ENCODE assay signal across 21 cellular contexts in genomic region chr18:76420888-76421287, GRCh38.
DNase-seq lines count a peak whose midpoint lies in the region; ATAC-seq, FAIRE-seq and TF ChIP-seq lines count a peak whose summit lies in the region.
"Had no signal": no experiment of that assay in that cellular context is flagged by ENCODE, and none has a peak within 500 bp of the region (broad histone marks: within the 10 kb centered on the region; RNA-seq: fewer than 3 reads in every experiment).

No MANE protein-coding gene starts in this region.

- H3K27me3 ChIP-seq in astrocyte (ENCODE audit: insufficient read depth, low read length) (no peaks in the 10 kb centered on the region), uterus (no peaks in the 10 kb centered on the region)

- H2AFZ ChIP-seq in astrocyte (ENCODE audit: low read depth, low read length): no peak overlapping the region

- H3K36me3 ChIP-seq in astrocyte (ENCODE audit: insufficient read depth, low read length) (no peaks in the 10 kb centered on the region), uterus (no peaks in the 10 kb centered on the region)

- H3K27me3 Mint-ChIP-seq in astrocyte (ENCODE audit: low read depth, unreplicated experiment) (no peaks in the 10 kb centered on the region), nephron progenitor cell (ENCODE audit: low read depth, poor library complexity) (no peaks in the 10 kb centered on the region)
- H3K27me3 Mint-ChIP-seq: IgD-negative memory B cell had no signal

- peaks cover 82% of the 10 kb centered on the region for H4K20me1 ChIP-seq in astrocyte (ENCODE audit: insufficient read depth, low read length)

- peaks cover 25% of the 10 kb centered on the region for H3K4me1 Mint-ChIP-seq in astrocyte (ENCODE audit: low read depth, unreplicated experiment)
- peaks cover 98% of the 10 kb centered on the region for H3K4me1 Mint-ChIP-seq in nephron progenitor cell
- H3K4me1 Mint-ChIP-seq: CD4-positive, CD25-positive, alpha-beta regulatory T cell; IgD-negative memory B cell had no signal

- DNase-seq in NCI-H510A (lab: John Stamatoyannopoulos, UW) (peak; percentile 50), astrocyte (ENCODE audit: low read depth) (no peak), nephron progenitor cell (no peak), uterus (no peak), cerebellar nuclear complex (lab: John Stamatoyannopoulos, UW) (no peak), erythroblast (lab: John Stamatoyannopoulos, UW) (no peak)
- DNase-seq: CD4-positive, CD25-positive, alpha-beta regulatory T cell; GOT3; MV-4-11; NCI-H1694 treated with DMSO at 0.1 percent for 48 hours; NCI-H2081 treated with DMSO at 0.1 percent for 48 hours; NCI-H446 treated with DMSO at 0.1 percent for 48 hours; NCI-H748 treated with DMSO at 0.1 percent for 48 hours; NK-92 treated with Interleukin-12 subunit alpha and Interleukin-12 subunit beta, amount 100 ng/mL, for 24 hours; SHP77 treated with DMSO at 0.1 percent for 48 hours had no signal

- TF ChIP-seq CTCF in astrocyte (IDR thresholded peaks at IDR 0.05; ENCODE audit: insufficient read depth, low read depth, low read length) (no peak), nephron progenitor cell (IDR thresholded peaks at IDR 0.05) (no peak), uterus (IDR thresholded peaks at IDR 0.05) (no peak)

- no peak overlapping the region for H3K4me3 Mint-ChIP-seq in astrocyte (ENCODE audit: unreplicated experiment)
- H3K4me3 Mint-ChIP-seq in nephron progenitor cell: no peak overlapping the region
- H3K4me3 Mint-ChIP-seq: CD4-positive, CD25-positive, alpha-beta regulatory T cell; IgD-negative memory B cell had no signal

- peaks cover 2% of the 10 kb centered on the region for H3K36me3 Mint-ChIP-seq in astrocyte (ENCODE audit: low read depth, unreplicated experiment)
- peaks cover 4% of the 10 kb centered on the region for H3K36me3 Mint-ChIP-seq in nephron progenitor cell (ENCODE audit: low read depth)
- H3K36me3 Mint-ChIP-seq: CD4-positive, CD25-positive, alpha-beta regulatory T cell; IgD-negative memory B cell had no signal

- H3K4me2 ChIP-seq in astrocyte (ENCODE audit: low read length): no peak overlapping the region

- H3K9me3 ChIP-seq in astrocyte (ENCODE audit: insufficient read depth, low read depth, low read length) (no peaks in the 10 kb centered on the region), uterus (no peaks in the 10 kb centered on the region)

- no peak for ATAC-seq in HG02885 (IDR thresholded peaks at IDR 0.05; ENCODE audit: poor library complexity, unreplicated experiment)
- ATAC-seq: HCT116 had no signal

- no peak overlapping the region for H3K27ac ChIP-seq in astrocyte (ENCODE audit: low read depth, low read length)
- H3K27ac ChIP-seq in uterus: peak overlapping the region; percentile 20 to 58
- H3K27ac ChIP-seq: RWPE1, SK-N-MC had no signal

- H3K4me1 ChIP-seq in astrocyte (ENCODE audit: insufficient read depth, low read length): peaks cover 6% of the 10 kb centered on the region
- H3K4me1 ChIP-seq in uterus: peaks cover 6 to 10% of the 10 kb centered on the region in 2 donors

- H3K9me3 Mint-ChIP-seq in astrocyte (ENCODE audit: unreplicated experiment) (no peaks in the 10 kb centered on the region), nephron progenitor cell (no peaks in the 10 kb centered on the region)
- H3K9me3 Mint-ChIP-seq: IgD-negative memory B cell had no signal

- H3K79me2 ChIP-seq in astrocyte (ENCODE audit: insufficient read depth, low read length): peaks cover 66% of the 10 kb centered on the region

- H3K9ac ChIP-seq in astrocyte (ENCODE audit: low read length): no peak overlapping the region

- FAIRE-seq in astrocyte (lab: Jason Lieb, UNC): no peak
- FAIRE-seq: HTR-8/SVneo had no signal

- TF ChIP-seq POLR2A in uterus (IDR thresholded peaks at IDR 0.05) (no peak), erythroblast (IDR thresholded peaks at IDR 0.05; ENCODE audit: low read length) (no peak)

- intact Hi-C loops in uterus (cut with DNase I; ENCODE audit: low total_unique reads): no loop called here

- peak overlapping the region; percentile 44 for H3K27ac Mint-ChIP-seq in astrocyte (ENCODE audit: unreplicated experiment)
- peak overlapping the region; percentile 52 for H3K27ac Mint-ChIP-seq in nephron progenitor cell
- H3K27ac Mint-ChIP-seq: CD4-positive, CD25-positive, alpha-beta regulatory T cell; IgD-negative memory B cell had no signal

- H3K4me3 ChIP-seq in astrocyte (ENCODE audit: insufficient read depth, low read depth, low read length): no peak overlapping the region
- H3K4me3 ChIP-seq in uterus: no peak overlapping the region
- H3K4me3 ChIP-seq: SK-N-MC had no signal
